25 cellular contexts compared by ENCODE assay signal in genomic region chr16:69799601-69800000, GRCh38. TPM values are rescaled to one million over a fixed set of nuclear protein-coding genes. Genes with fewer than 3 reads are reported as not detected.
DNase-seq lines count a peak whose midpoint lies in the region; ATAC-seq, FAIRE-seq and TF ChIP-seq lines count a peak whose summit lies in the region.
"Had no signal": no experiment of that assay in that cellular context is flagged by ENCODE, and none has a peak within 500 bp of the region (broad histone marks: within the 10 kb centered on the region; RNA-seq: fewer than 3 reads in every experiment).

No MANE protein-coding gene starts in this region.

- H3K27ac ChIP-seq in GM12878 (ENCODE audit: control insufficient read depth, insufficient read depth) (no peak overlapping the region), neural progenitor cell (no peak overlapping the region), suprapubic skin (no peak overlapping the region)
- H3K27ac ChIP-seq: A549, gastrocnemius medialis, lower lobe of right lung, testis, vagina had no signal

- in situ Hi-C loops in GM12878 (cut with MboI): no loop called here

- TF ChIP-seq EP300 in GM12878 (IDR thresholded peaks at IDR 0.05; ENCODE audit: borderline replicate concordance in 1 of 2, control insufficient read depth in 1 of 2, low read depth in 2 of 2, low read length in 2 of 2): no peak
- TF ChIP-seq EP300 in suprapubic skin (IDR thresholded peaks at IDR 0.05): no peak

- H4K20me1 ChIP-seq in GM12878 (ENCODE audit: control insufficient read depth, insufficient read depth) (no peaks in the 10 kb centered on the region; the same call in 1 of the 2 replicates), neural progenitor cell (ENCODE audit: low read depth) (no peaks in the 10 kb centered on the region)

- TF ChIP-seq CTCF in GM12878 (IDR thresholded peaks at IDR 0.05 in 2 of 3, conservative IDR thresholded peaks at IDR 0.05 in 1 of 3; ENCODE audit: control insufficient read depth in 2 of 3, extremely low read depth in 1 of 3, insufficient read depth in 1 of 3, low read depth in 3 of 3, low read length in 3 of 3) (no peak), fibroblast of mammary gland (conservative IDR thresholded peaks at IDR 0.05; ENCODE audit: control insufficient read depth, insufficient read depth, low read depth, low read length) (no peak), neural progenitor cell (IDR thresholded peaks at IDR 0.05) (no peak), suprapubic skin (IDR thresholded peaks at IDR 0.05) (no peak)

- no peaks in the 10 kb centered on the region for H3K9me3 ChIP-seq in GM12878 (replicated peaks; ENCODE audit: control insufficient read depth, insufficient read depth, low read length)
- H3K9me3 ChIP-seq in neural progenitor cell (ENCODE audit: low read depth): no peaks in the 10 kb centered on the region
- H3K9me3 ChIP-seq in suprapubic skin: no peaks in the 10 kb centered on the region
- H3K9me3 ChIP-seq: A549, BE2C, gastrocnemius medialis, lower lobe of right lung, testis, vagina had no signal

- peak; percentile 2 for DNase-seq in EL
- DNase-seq in GM12878 (ENCODE audit: low read depth, low spot score): no peak
- peak; percentile 7 for DNase-seq in fibroblast of mammary gland (ENCODE audit: low read depth)
- no peak for DNase-seq in neural progenitor cell (ENCODE audit: low spot score)
- no peak for DNase-seq in GF-D8 (lab: John Stamatoyannopoulos, UW)
- DNase-seq in suprapubic skin (ENCODE audit: low spot score in 2 of 2): no peak
- no peak for DNase-seq in COLO668 (lab: John Stamatoyannopoulos, UW; ENCODE audit: unreplicated experiment)
- no peak for DNase-seq in mesenteric fat pad (ENCODE audit: low spot score)
- DNase-seq: aorta, BE2C, COR-L47, DMS79, gastrocnemius medialis, lower lobe of right lung, NCI-H1092 treated with DMSO at 0.1 percent for 48 hours, NCI-H2029, NCI-H226, NCI-H82, testis had no signal

- no peak for FAIRE-seq in GM12878 (lab: Jason Lieb, UNC)
- FAIRE-seq: A549, GM12892, H54 had no signal

- TF ChIP-seq POLR2A in GM12878 (IDR thresholded peaks at IDR 0.05; ENCODE audit: low read depth, low read length) (no peak), suprapubic skin (IDR thresholded peaks at IDR 0.05) (no peak)

- BruUV-seq in GM12878 (replicated peaks; lab: Mats Ljungman, UMichigan): TSS peak; percentile 55

- H3K27me3 ChIP-seq in GM12878 (replicated peaks in 1 of 2; ENCODE audit: control insufficient read depth in 2 of 2, insufficient read depth in 2 of 2, low read length in 1 of 2) (no peaks in the 10 kb centered on the region), neural progenitor cell (no peaks in the 10 kb centered on the region), suprapubic skin (no peaks in the 10 kb centered on the region)
- H3K27me3 ChIP-seq: BE2C, gastrocnemius medialis, testis, vagina had no signal

- WGBS in GM12878 (ENCODE audit: insufficient coverage, insufficient replicate concordance, low lambda C conversion rate, missing lambda C conversion rate): 95% methylated on average over 11 of the region's 11 CpGs
- WGBS in suprapubic skin: 88% methylated on average over 11 of the region's 11 CpGs

- H3K4me1 Mint-ChIP-seq in neural progenitor cell: peaks cover 2% of the 10 kb centered on the region

- no peak for ATAC-seq in GM12878
- ATAC-seq: gastrocnemius medialis, lower lobe of right lung had no signal

- H3K4me3 ChIP-seq in GM12878: no peak overlapping the region
- H3K4me3 ChIP-seq in fibroblast of mammary gland (ENCODE audit: control insufficient read depth, low read depth, low read length): no peak overlapping the region
- no peak overlapping the region for H3K4me3 ChIP-seq in neural progenitor cell
- H3K4me3 ChIP-seq in suprapubic skin: no peak overlapping the region
- H3K4me3 ChIP-seq: A549, gastrocnemius medialis, lower lobe of right lung, testis, vagina had no signal

- H3K4me2 ChIP-seq in GM12878 (ENCODE audit: control insufficient read depth, insufficient read depth) (no peak overlapping the region), neural progenitor cell (no peak overlapping the region)
- H3K4me2 ChIP-seq: A549 had no signal

- peaks cover 8% of the 10 kb centered on the region for H3F3A ChIP-seq in neural progenitor cell (ENCODE audit: low read depth)

- intact Hi-C loops in GM12878 (cut with micrococcal nuclease; ENCODE audit: unreplicated experiment): no loop called here

- H3K4me3 Mint-ChIP-seq in neural progenitor cell: no peak overlapping the region
- H3K4me3 Mint-ChIP-seq: activated naive CD4-positive, alpha-beta T cell treated with anti-CD3 and anti-CD28 coated beads, Interleukin-2, amount 50 U/mL, for 24 hours; activated T-helper 1 cell treated with anti-CD3 and anti-CD28 coated beads, Interleukin-12 subunit alpha, Interleukin-12 subunit beta, Interleukin-2, Interleukin-4 antibody, amounts not matched to agents 30 ng/mL and 10 ng/mL and 1 ng/mL, durations not matched to agents 14 hours and 24 hours and 36 hours had no signal

- H2AFZ ChIP-seq in GM12878 (ENCODE audit: control insufficient read depth, low read depth, low read length): no peak overlapping the region
- no peak overlapping the region for H2AFZ ChIP-seq in neural progenitor cell (replicated peaks)

- H3K9ac ChIP-seq in GM12878 (ENCODE audit: control insufficient read depth, insufficient read depth, low read length) (no peak overlapping the region), neural progenitor cell (no peak overlapping the region)

- peaks cover 3% of the 10 kb centered on the region for H3K27me3 Mint-ChIP-seq in neural progenitor cell (ENCODE audit: insufficient read depth, low read depth)
- H3K27me3 Mint-ChIP-seq: activated naive CD4-positive, alpha-beta T cell treated with anti-CD3 and anti-CD28 coated beads, Interleukin-2, amount 50 U/mL, for 24 hours had no signal

- SMC1A ChIA-PET in GM12878 (lab: Charles Lee; ENCODE audit: uncharacterized antibody, unreplicated experiment): no interaction called here

- peaks cover 2% of the 10 kb centered on the region for H3K36me3 Mint-ChIP-seq in neural progenitor cell

- H3K9me3 Mint-ChIP-seq in neural progenitor cell: no peaks in the 10 kb centered on the region
- H3K9me3 Mint-ChIP-seq: activated naive CD4-positive, alpha-beta T cell treated with anti-CD3 and anti-CD28 coated beads, Interleukin-2, amount 50 U/mL, for 24 hours; activated T-helper 1 cell treated with anti-CD3 and anti-CD28 coated beads, Interleukin-12 subunit alpha, Interleukin-12 subunit beta, Interleukin-2, Interleukin-4 antibody, amounts not matched to agents 30 ng/mL and 10 ng/mL and 1 ng/mL, durations not matched to agents 14 hours and 24 hours and 36 hours had no signal

- peak overlapping the region; percentile 9 for H3K27ac Mint-ChIP-seq in neural progenitor cell
- H3K27ac Mint-ChIP-seq: activated naive CD4-positive, alpha-beta T cell treated with anti-CD3 and anti-CD28 coated beads, Interleukin-2, amount 50 U/mL, for 24 hours; activated T-helper 1 cell treated with anti-CD3 and anti-CD28 coated beads, Interleukin-12 subunit alpha, Interleukin-12 subunit beta, Interleukin-2, Interleukin-4 antibody, amounts not matched to agents 30 ng/mL and 10 ng/mL and 1 ng/mL, durations not matched to agents 14 hours and 24 hours and 36 hours had no signal

- CTCF ChIA-PET in GM12878 (lab: Yijun Ruan, JAX): interaction anchor here (1.0 to 7.7 kb wide), 2 partner anchors 8 to 130 kb away, joined by 4 to 114 read pairs; no protein-coding TSS in a partner anchor

- H3K4me1 ChIP-seq in GM12878 (ENCODE audit: control insufficient read depth, insufficient read depth, low read length) (no peaks in the 10 kb centered on the region), neural progenitor cell (no peaks in the 10 kb centered on the region), suprapubic skin (peaks cover 8% of the 10 kb centered on the region)
- H3K4me1 ChIP-seq: A549, BE2C, testis, vagina had no signal

- H3K36me3 ChIP-seq in GM12878 (ENCODE audit: control insufficient read depth in 2 of 2, insufficient read depth in 2 of 2, low read length in 1 of 2) (peaks cover 0 to 7% of the 10 kb centered on the region in 2 experiments; a peak in 2 of 4 replicates), neural progenitor cell (no peaks in the 10 kb centered on the region), suprapubic skin (peaks cover 42% of the 10 kb centered on the region)
- H3K36me3 ChIP-seq: BE2C had no signal

- POLR2A ChIA-PET in GM12878 (lab: Charles Lee): no interaction called here

- H3K79me2 ChIP-seq in GM12878 (ENCODE audit: control insufficient read depth, insufficient read depth, low read length): no peaks in the 10 kb centered on the region
- no peaks in the 10 kb centered on the region for H3K79me2 ChIP-seq in neural progenitor cell (ENCODE audit: low read depth)

- no peak for TF ChIP-seq RAD21 in GM12878 (IDR thresholded peaks at IDR 0.05; ENCODE audit: insufficient read depth, low read depth, low read length)

- RAD21 ChIA-PET in GM12878 (lab: Charles Lee; ENCODE audit: unreplicated experiment): interaction anchor here (0.6 kb wide), 1 partner anchor 131 kb away, joined by 3 read pairs; no protein-coding TSS in a partner anchor

RNA-seq across cellular contexts. Expression of gene WWP2, which starts 37.5 kb away (rescaled TPM):
- 58.8 and 64.9 TPM in 2 replicates for total RNA-seq in GM12878 (2013; cell fraction: nucleolus; rRNA removed)
- total RNA-seq in GM12878 (2014; rRNA removed) (22.5 and 27.3 TPM in 2 replicates), GM12878 (2014; rRNA removed; fragmentation: Illumina TruSeq; extraction: Trizol) (16.9 and 20.3 TPM in 2 replicates), GM12878 (2021) (40.4 and 47.0 TPM in 2 replicates), neural progenitor cell (ENCODE audit: low replicate concordance) (24.5 and 26.8 TPM in 2 replicates), suprapubic skin (10 to 100 TPM; 27.1 to 48.9 (median 42.2) TPM), mesenteric fat pad (43.0 TPM)
- polyA plus RNA-seq in GM12878 (2011; ENCODE audit: low read depth): 9.8 TPM
- polyA plus RNA-seq in GM12878 (2011; rRNA removed) (5.0 and 8.6 TPM in 2 replicates), GM12878 (2014; fragmentation: Illumina TruSeq; extraction: Trizol) (27.4 and 33.7 TPM in 2 replicates), GM12878 (2014; fragmentation: Nextera tagmentation; extraction: Ambion mirVana) (1 to 10 TPM; 2.8 to 2.9 TPM), GM12878 (2014; rRNA removed) (18.5 and 21.6 TPM in 2 replicates), GM12878 (2016; fragmentation: Nextera tagmentation; extraction: Ambion mirVana) (10 to 100 TPM; 29.8 to 31.4 TPM)
- 9.9 and 15.0 TPM in 2 replicates for polyA plus RNA-seq in GM12878 (2011; cell fraction: cytosol; rRNA removed)
- 29.9 and 49.2 TPM in 2 replicates for polyA plus RNA-seq in GM12878 (2011; cell fraction: nucleus; rRNA removed)
- 17.6 and 19.3 TPM in 2 replicates for polyA plus RNA-seq in GM12878 (2012)
- 11.6 and 15.1 TPM in 2 replicates for polyA minus RNA-seq in GM12878 (2011; rRNA and poly(A)+ RNA removed)
- 5.6 and 9.3 TPM in 2 replicates for polyA minus RNA-seq in GM12878 (2011; cell fraction: cytosol; rRNA and poly(A)+ RNA removed)
- 10.3 and 26.2 TPM in 2 replicates for polyA minus RNA-seq in GM12878 (2011; cell fraction: nucleus; rRNA and poly(A)+ RNA removed)

RNA-seq across cellular contexts. Expression of gene NOB1, which starts 44.9 kb away (rescaled TPM):
- 31.1 and 34.0 TPM in 2 replicates for total RNA-seq in GM12878 (2013; cell fraction: nucleolus; rRNA removed)
- total RNA-seq in GM12878 (2014; rRNA removed) (55.6 and 64.0 TPM in 2 replicates), GM12878 (2014; rRNA removed; fragmentation: Illumina TruSeq; extraction: Trizol) (67.0 and 68.6 TPM in 2 replicates), GM12878 (2021) (93.1 and 97.9 TPM in 2 replicates), neural progenitor cell (ENCODE audit: low replicate concordance) (30.3 and 47.4 TPM in 2 replicates), suprapubic skin (10 to 100 TPM; 45.2 to 62.9 (median 52.1) TPM), mesenteric fat pad (41.8 TPM)
- polyA plus RNA-seq in GM12878 (2011; ENCODE audit: low read depth): 49.2 TPM
- polyA plus RNA-seq in GM12878 (2011; rRNA removed) (86.4 and 112 TPM in 2 replicates), GM12878 (2014; fragmentation: Illumina TruSeq; extraction: Trizol) (51.1 and 87.9 TPM in 2 replicates), GM12878 (2014; fragmentation: Nextera tagmentation; extraction: Ambion mirVana) (10 to 100 TPM; 31.1 to 44.0 TPM), GM12878 (2014; rRNA removed) (117 and 121 TPM in 2 replicates), GM12878 (2016; fragmentation: Nextera tagmentation; extraction: Ambion mirVana) (10 to 100 TPM; 76.9 to 79.1 TPM)
- polyA plus RNA-seq in GM12878 (2011; cell fraction: cytosol; rRNA removed): 167 and 168 TPM in 2 replicates
- 89.6 and 97.2 TPM in 2 replicates for polyA plus RNA-seq in GM12878 (2011; cell fraction: nucleus; rRNA removed)
- polyA plus RNA-seq in GM12878 (2012): 101 and 107 TPM in 2 replicates
- polyA minus RNA-seq in GM12878 (2011; rRNA and poly(A)+ RNA removed): 86.5 and 139 TPM in 2 replicates
- 47.7 and 51.3 TPM in 2 replicates for polyA minus RNA-seq in GM12878 (2011; cell fraction: cytosol; rRNA and poly(A)+ RNA removed)
- polyA minus RNA-seq in GM12878 (2011; cell fraction: nucleus; rRNA and poly(A)+ RNA removed): 32.5 and 54.4 TPM in 2 replicates

Comparison
In these comparisons a context has a peak if more than half of its experiments do, and no peak if none do; other contexts are left out.
1. DNase-seq: peak in EL (single experiment) and fibroblast of mammary gland (single experiment); none in GM12878 (single experiment), neural progenitor cell (single experiment), GF-D8 (single experiment), suprapubic skin (0 of 2), COLO668 (single experiment) and mesenteric fat pad (single experiment).